9 cellular contexts compared by ENCODE assay signal in genomic region chr1:17118706-17119075, GRCh38. TPM values are rescaled to one million over a fixed set of nuclear protein-coding genes. Genes with fewer than 3 reads are reported as not detected.
DNase-seq lines count a peak whose midpoint lies in the region; ATAC-seq and TF ChIP-seq lines count a peak whose summit lies in the region.
"Had no signal": no experiment of that assay in that cellular context is flagged by ENCODE, and none has a peak within 500 bp of the region (broad histone marks: within the 10 kb centered on the region; RNA-seq: fewer than 3 reads in every experiment).

No MANE protein-coding gene starts in this region.

- no peak for TF ChIP-seq POLR2A in upper lobe of left lung (IDR thresholded peaks at IDR 0.05)

- no peaks in the 10 kb centered on the region for H3K36me3 ChIP-seq in cardiac muscle cell
- no peaks in the 10 kb centered on the region for H3K36me3 ChIP-seq in upper lobe of left lung
- H3K36me3 ChIP-seq: left lung had no signal

- H3K9me3 ChIP-seq in cardiac muscle cell (ENCODE audit: low read depth) (no peaks in the 10 kb centered on the region), upper lobe of left lung (no peaks in the 10 kb centered on the region)
- H3K9me3 ChIP-seq: left lung had no signal

- peaks cover 25% of the 10 kb centered on the region for H3K4me1 Mint-ChIP-seq in mesothelial cell of epicardium

- peaks cover 55% of the 10 kb centered on the region for H3K27me3 Mint-ChIP-seq in mesothelial cell of epicardium (ENCODE audit: low read depth)

- DNase-seq in cardiac muscle cell (ENCODE audit: low read depth in 1 of 2, low spot score in 1 of 2) (peak in 1 of 2 donors; percentile 17), left cardiac atrium (no peak), astrocyte of the spinal cord (ENCODE audit: low read depth, low spot score) (no peak), mesothelial cell of epicardium (ENCODE audit: low spot score in 2 of 2, unreplicated experiment in 2 of 2) (no peak), upper lobe of left lung (peak in 1 of 2 donors; percentile 37), HuH-7 (ENCODE audit: low spot score) (no peak)
- DNase-seq in stimulated activated CD4-positive, alpha-beta T cell treated with anti-CD3 and anti-CD28 coated beads, Interleukin-12 subunit alpha, Interleukin-12 subunit beta, amount 100 ng/mL, for 4 hours: no peak

- H3K4me1 ChIP-seq in cardiac muscle cell (ENCODE audit: low read depth) (peaks cover 23% of the 10 kb centered on the region), upper lobe of left lung (peaks cover 16 to 42% (median 29%) of the 10 kb centered on the region in 4 donors)

- peak overlapping the region; percentile 49 for H3K4me3 Mint-ChIP-seq in mesothelial cell of epicardium

- in situ Hi-C loops in astrocyte of the spinal cord (cut with HindIII; ENCODE audit: low sequenced_read_pairs): no loop called here

- peak overlapping the region; percentile 16 for H3K4me3 ChIP-seq in cardiac muscle cell
- peak overlapping the region; percentile 35 for H3K4me3 ChIP-seq in astrocyte of the spinal cord (ENCODE audit: low read depth, low read length)
- peak overlapping the region in 3 of 4 donors; percentile 30 to 55 (median 48) for H3K4me3 ChIP-seq in upper lobe of left lung

- 8 to 20% methylated on average over 12 to 14 of the region's 14 CpGs for WGBS in upper lobe of left lung, 2 donors

- ATAC-seq in left cardiac atrium (no peak), upper lobe of left lung (ENCODE audit: low FRiP score in 2 of 2) (peak in 1 of 2 donors; percentile 9), GM21360 (IDR thresholded peaks at IDR 0.05; ENCODE audit: unreplicated experiment) (no peak)

- intact Hi-C loops in left cardiac atrium (cut with DNase I): no loop called here

- H3K27me3 ChIP-seq in cardiac muscle cell (peaks cover 53% of the 10 kb centered on the region), upper lobe of left lung (peaks cover 0 to 15% (median 3%) of the 10 kb centered on the region in 4 donors)

- TF ChIP-seq CTCF in cardiac muscle cell (IDR thresholded peaks at IDR 0.05; ENCODE audit: low read depth, low read length) (no peak), astrocyte of the spinal cord (IDR thresholded peaks at IDR 0.05; ENCODE audit: low read depth, low read length) (no peak), mesothelial cell of epicardium (IDR thresholded peaks at IDR 0.05; ENCODE audit: unreplicated experiment) (no peak), upper lobe of left lung (IDR thresholded peaks at IDR 0.05) (no peak)

- H3K9me3 Mint-ChIP-seq in mesothelial cell of epicardium: no peaks in the 10 kb centered on the region

- no peak for TF ChIP-seq EP300 in upper lobe of left lung (IDR thresholded peaks at IDR 0.05)

- H3K27ac ChIP-seq in cardiac muscle cell (no peak overlapping the region), upper lobe of left lung (peak overlapping the region in 2 of 4 donors; percentile 48 to 79)

- H3K27ac Mint-ChIP-seq in mesothelial cell of epicardium: no peak overlapping the region

- no peaks in the 10 kb centered on the region for H3K36me3 Mint-ChIP-seq in mesothelial cell of epicardium

RNA-seq across cellular contexts. Expression of gene PADI2, which starts 0.6 kb away (rescaled TPM):
- total RNA-seq in cardiac muscle cell (0.54 and 0.67 TPM in 2 replicates), left cardiac atrium (1 to 10 TPM in 1 of 2 donors, under 1 TPM in 1; 0.50 to 1.2 TPM), mesothelial cell of epicardium (0.49 to 0.62 TPM (median 0.52 TPM) in 3 replicates), upper lobe of left lung (10 to 100 TPM in 2 of 6 donors, 1 to 10 TPM in 4; 1.9 to 25.2 (median 4.9) TPM)
- 0.11 and 0.46 TPM in 2 replicates for polyA plus RNA-seq in cardiac muscle cell
